In the genomic region with DNA sequence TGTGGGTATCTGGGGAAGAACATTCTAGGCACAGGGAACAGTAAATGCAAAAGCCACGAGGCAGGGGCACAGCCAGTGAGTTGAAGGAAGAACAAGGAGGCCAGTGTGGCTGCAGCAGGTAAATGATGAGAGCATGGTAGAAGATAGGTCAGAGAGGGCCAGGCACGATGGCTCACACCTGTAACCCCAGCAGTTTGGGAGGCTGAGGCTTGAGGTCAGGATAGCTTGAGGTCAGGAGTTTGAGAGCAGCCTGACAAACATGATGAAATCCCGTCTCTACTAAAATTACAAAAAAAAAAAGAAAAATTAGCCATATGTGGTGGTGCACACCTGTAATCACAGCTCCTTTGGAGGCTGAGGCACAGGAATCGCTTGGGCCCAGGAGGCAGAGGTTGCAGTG, we compare ENCODE assay signal across 17 cellular contexts.
A peak's percentile ranks its signal among the peaks of the same experiment; 100 is the strongest.
DNase-seq lines count a peak whose midpoint lies in the region; ATAC-seq, FAIRE-seq and TF ChIP-seq lines count a peak whose summit lies in the region.
"Had no signal": no experiment of that assay in that cellular context is flagged by ENCODE, and none has a peak within 500 bp of the region (broad histone marks: within the 10 kb centered on the region; RNA-seq: fewer than 3 reads in every experiment).

No MANE protein-coding gene starts in this region.

- intact Hi-C loops in vagina (cut with DNase I): no loop called here

- CTCF ChIA-PET in H1 (lab: Charles Lee; ENCODE audit: partially characterized antibody): interaction anchor here (0.8 to 1.3 kb wide), 2 partner anchors 64 to 383 kb away, joined by 3 to 4 read pairs; no protein-coding TSS in a partner anchor

- H3K4me2 ChIP-seq in H1 (ENCODE audit: insufficient read depth in 1 of 2, low read depth in 2 of 2, low read length in 2 of 2): no peak overlapping the region

- no peak overlapping the region for H4K91ac ChIP-seq in H1 (replicated peaks; ENCODE audit: insufficient read length, low read length)

- TF ChIP-seq EP300 in H1 (IDR thresholded peaks at IDR 0.05; ENCODE audit: borderline replicate concordance in 1 of 2, low read depth in 2 of 2, low read length in 2 of 2): no peak

- no peaks in the 10 kb centered on the region for H3K9me3 ChIP-seq in H1 (ENCODE audit: insufficient read depth in 2 of 2, low read depth in 1 of 2, low read length in 1 of 2)
- no peaks in the 10 kb centered on the region for H3K9me3 ChIP-seq in vagina
- H3K9me3 ChIP-seq: Caco-2, HAP-1 had no signal

- H3K79me2 ChIP-seq in H1 (ENCODE audit: control insufficient read depth in 1 of 2, insufficient read depth in 2 of 2, low read length in 2 of 2): no peaks in the 10 kb centered on the region

- TF ChIP-seq RAD21 in H1 (IDR thresholded peaks at IDR 0.05 in 1 of 2, conservative IDR thresholded peaks at IDR 0.05 in 1 of 2; ENCODE audit: low read depth in 2 of 2, low read length in 2 of 2): no peak

- TF ChIP-seq CTCF in coronary artery (IDR thresholded peaks at IDR 0.05) (no peak), H1 (IDR thresholded peaks at IDR 0.05; ENCODE audit: control extremely low read depth in 1 of 3, insufficient read depth in 1 of 3, low read depth in 1 of 3, low read length in 3 of 3) (no peak), osteocyte (IDR thresholded peaks at IDR 0.05) (no peak), vagina (IDR thresholded peaks at IDR 0.05) (no peak)

- H3K23ac ChIP-seq in H1 (ENCODE audit: insufficient read length): no peak overlapping the region

- H4K20me1 ChIP-seq in H1 (replicated peaks in 1 of 2; ENCODE audit: control insufficient read depth in 1 of 2, insufficient read depth in 2 of 2, low read length in 2 of 2): no peaks in the 10 kb centered on the region

- H4K5ac ChIP-seq in H1 (ENCODE audit: insufficient read length, low read depth, low read length): no peak overlapping the region

- H3K9ac ChIP-seq in H1 (replicated peaks in 1 of 4; ENCODE audit: extremely low read depth in 1 of 4, low read depth in 3 of 4, low read length in 3 of 4): no peak overlapping the region
- H3K9ac ChIP-seq: GM23248 had no signal

- ATAC-seq in stimulated activated memory B cell treated with anti-CD40 and anti-IgM and Interleukin-4, amounts not matched to agents 10 μg/mL and 1 μg/mL and 100 μg/mL, for 72 hours: no peak
- no peak for ATAC-seq in GM21737 (IDR thresholded peaks at IDR 0.05; ENCODE audit: unreplicated experiment)

- H3K36me3 ChIP-seq in H1 (ENCODE audit: control insufficient read depth in 2 of 4, insufficient read depth in 4 of 4, low read length in 3 of 4): no peaks in the 10 kb centered on the region
- H3K36me3 ChIP-seq in vagina: no peaks in the 10 kb centered on the region
- H3K36me3 ChIP-seq: HAP-1 had no signal

- no peak overlapping the region for H3K4me3 Mint-ChIP-seq in osteocyte (ENCODE audit: unreplicated experiment)
- H3K4me3 Mint-ChIP-seq in stimulated activated memory B cell treated with anti-CD40 and anti-IgM and Interleukin-4, amounts not matched to agents 10 μg/mL and 1 μg/mL and 100 μg/mL, for 72 hours: no peak overlapping the region
- H3K4me3 Mint-ChIP-seq: CD4-positive, alpha-beta memory T cell; HFFc6 had no signal

- H3K23me2 ChIP-seq in H1 (ENCODE audit: low read depth, low read length): peaks cover 2% of the 10 kb centered on the region; the same call in 1 of the 2 replicates

- peak; percentile 17 for DNase-seq in coronary artery (ENCODE audit: low spot score)
- DNase-seq in H1 (ENCODE audit: low read depth in 1 of 2, low spot score in 2 of 2): peak in 1 of 2 experiments; percentile 6
- peak; percentile 42 for DNase-seq in osteocyte (ENCODE audit: extremely low spot score, unreplicated experiment)
- peak; percentile 64 to 74 for DNase-seq in vagina (ENCODE audit: extremely low spot score in 2 of 2)
- no peak for DNase-seq in germinal center (ENCODE audit: low spot score)
- DNase-seq: C1 segment of cervical spinal cord; Caco-2; CD4-positive, alpha-beta memory T cell; DMS153; DND-41; GM23248; HFFc6 had no signal

- no peak overlapping the region for H2BK5ac ChIP-seq in H1 (ENCODE audit: low read depth, low read length)

- no peak overlapping the region for H2BK15ac ChIP-seq in H1 (ENCODE audit: low read length)

- H3K4ac ChIP-seq in H1 (replicated peaks; ENCODE audit: insufficient read length, low read depth, low read length): no peak overlapping the region

- H3K27ac Mint-ChIP-seq in osteocyte (ENCODE audit: unreplicated experiment): no peak overlapping the region
- H3K27ac Mint-ChIP-seq in stimulated activated memory B cell treated with anti-CD40 and anti-IgM and Interleukin-4, amounts not matched to agents 10 μg/mL and 1 μg/mL and 100 μg/mL, for 72 hours: no peak overlapping the region
- H3K27ac Mint-ChIP-seq: CD4-positive, alpha-beta memory T cell; HFFc6 had no signal

- H3K4me1 ChIP-seq in H1 (replicated peaks in 1 of 4; ENCODE audit: control insufficient read depth in 3 of 4, insufficient read depth in 4 of 4, low read length in 3 of 4): no peaks in the 10 kb centered on the region
- H3K4me1 ChIP-seq in vagina: no peaks in the 10 kb centered on the region
- H3K4me1 ChIP-seq: Caco-2, HAP-1 had no signal

- peaks cover 26% of the 10 kb centered on the region for H3K27me3 Mint-ChIP-seq in osteocyte (ENCODE audit: unreplicated experiment)
- H3K27me3 Mint-ChIP-seq in stimulated activated memory B cell treated with anti-CD40 and anti-IgM and Interleukin-4, amounts not matched to agents 10 μg/mL and 1 μg/mL and 100 μg/mL, for 72 hours: no peaks in the 10 kb centered on the region

- no peak overlapping the region for H3K18ac ChIP-seq in H1 (ENCODE audit: extremely low read depth, low read length)

- H3K4me3 ChIP-seq in coronary artery (no peak overlapping the region), H1 (ENCODE audit: extremely low read depth in 1 of 4, insufficient read depth in 2 of 4, low read depth in 3 of 4, low read length in 4 of 4) (no peak overlapping the region), vagina (no peak overlapping the region)
- H3K4me3 ChIP-seq: GM23248, HAP-1 had no signal

- no peaks in the 10 kb centered on the region for H3K36me3 Mint-ChIP-seq in osteocyte (ENCODE audit: unreplicated experiment)
- H3K36me3 Mint-ChIP-seq in stimulated activated memory B cell treated with anti-CD40 and anti-IgM and Interleukin-4, amounts not matched to agents 10 μg/mL and 1 μg/mL and 100 μg/mL, for 72 hours: no peaks in the 10 kb centered on the region
- H3K36me3 Mint-ChIP-seq: CD4-positive, alpha-beta memory T cell had no signal

- H3K9me3 Mint-ChIP-seq in osteocyte (ENCODE audit: unreplicated experiment): no peaks in the 10 kb centered on the region
- no peaks in the 10 kb centered on the region for H3K9me3 Mint-ChIP-seq in stimulated activated memory B cell treated with anti-CD40 and anti-IgM and Interleukin-4, amounts not matched to agents 10 μg/mL and 1 μg/mL and 100 μg/mL, for 72 hours
- H3K9me3 Mint-ChIP-seq: CD4-positive, alpha-beta memory T cell; HFFc6 had no signal

- no peak for TF ChIP-seq POLR2A in H1 (IDR thresholded peaks at IDR 0.05; ENCODE audit: control extremely low read depth in 1 of 2, low read depth in 2 of 2, low read length in 2 of 2)
- no peak for TF ChIP-seq POLR2A in vagina (IDR thresholded peaks at IDR 0.05)

- no peaks in the 10 kb centered on the region; the same call in 1 of the 2 replicates for H3K79me1 ChIP-seq in H1 (ENCODE audit: low read depth, low read length)

- POLR2A ChIA-PET in H1 (lab: Charles Lee; ENCODE audit: partially characterized antibody): interaction anchor here (1.9 kb wide), 1 partner anchor 26 kb away, joined by 5 read pairs; no protein-coding TSS in a partner anchor

- no peak overlapping the region for H2AFZ ChIP-seq in H1 (ENCODE audit: low read length)
- H2AFZ ChIP-seq: GM23248 had no signal

- 87% methylated on average over 4 of the region's 4 CpGs; no CpG with 5 or more reads in 1 of the 2 experiments for WGBS in H1 (ENCODE audit: extremely low coverage in 1 of 2, insufficient coverage in 1 of 2, insufficient read length in 1 of 2, insufficient replicate concordance in 2 of 2, low coverage in 1 of 2, low lambda C conversion rate in 2 of 2, missing lambda C conversion rate in 1 of 2), 2 experiments

- no peaks in the 10 kb centered on the region for H3K27me3 ChIP-seq in H1 (replicated peaks in 1 of 4; ENCODE audit: control insufficient read depth in 3 of 4, extremely low read depth in 1 of 4, insufficient read depth in 3 of 4, low read length in 3 of 4)
- H3K27me3 ChIP-seq in vagina: no peaks in the 10 kb centered on the region

- no peaks in the 10 kb centered on the region for H3K4me1 Mint-ChIP-seq in osteocyte (ENCODE audit: unreplicated experiment)
- H3K4me1 Mint-ChIP-seq in stimulated activated memory B cell treated with anti-CD40 and anti-IgM and Interleukin-4, amounts not matched to agents 10 μg/mL and 1 μg/mL and 100 μg/mL, for 72 hours: no peaks in the 10 kb centered on the region
- H3K4me1 Mint-ChIP-seq: CD4-positive, alpha-beta memory T cell had no signal

- H3K56ac ChIP-seq in H1 (replicated peaks; ENCODE audit: insufficient read length, low read depth, low read length): no peak overlapping the region

- no peak overlapping the region for H2AK5ac ChIP-seq in H1 (ENCODE audit: low read depth, low read length)

- no peak overlapping the region for H2BK20ac ChIP-seq in H1 (ENCODE audit: low read length)

- H4K8ac ChIP-seq in H1 (ENCODE audit: extremely low read depth, insufficient read depth, low read length): no peak overlapping the region

- H3K14ac ChIP-seq in H1 (ENCODE audit: insufficient read length): no peak overlapping the region

- peak overlapping the region; percentile 29; the same call in 1 of the 2 replicates for H2BK12ac ChIP-seq in H1 (ENCODE audit: low read depth, low read length)

- H3K27ac ChIP-seq in coronary artery: no peak overlapping the region
- no peak overlapping the region for H3K27ac ChIP-seq in H1 (ENCODE audit: low read depth, low read length)
- no peak overlapping the region for H3K27ac ChIP-seq in vagina
- H3K27ac ChIP-seq: GM23248 had no signal

- FAIRE-seq in H1 (lab: Jason Lieb, UNC): no peak
- FAIRE-seq: G401.6, GM12892 had no signal

- no peak overlapping the region for H2BK120ac ChIP-seq in H1 (replicated peaks; ENCODE audit: low read depth, low read length)

TF ChIP-seq in H1, 55 proteins besides CTCF, POLR2A, EP300 and RAD21 (continues in another document):
- TF ChIP-seq POU5F1 (IDR thresholded peaks at IDR 0.05; ENCODE audit: low read depth, low read length) (no peak), SP2 (IDR thresholded peaks at IDR 0.05; ENCODE audit: low read length) (no peak), SIX5 (IDR thresholded peaks at IDR 0.05; ENCODE audit: low read depth, low read length) (no peak), JUN (IDR thresholded peaks at IDR 0.05; ENCODE audit: low read depth, low read length) (no peak), RFX5 (IDR thresholded peaks at IDR 0.05; ENCODE audit: borderline replicate concordance, low read depth, low read length) (no peak), CTBP2 (IDR thresholded peaks at IDR 0.05; ENCODE audit: borderline replicate concordance, insufficient read depth, insufficient read length, low read length) (no peak)
